24 cellular contexts compared by ENCODE assay signal in the genomic region with DNA sequence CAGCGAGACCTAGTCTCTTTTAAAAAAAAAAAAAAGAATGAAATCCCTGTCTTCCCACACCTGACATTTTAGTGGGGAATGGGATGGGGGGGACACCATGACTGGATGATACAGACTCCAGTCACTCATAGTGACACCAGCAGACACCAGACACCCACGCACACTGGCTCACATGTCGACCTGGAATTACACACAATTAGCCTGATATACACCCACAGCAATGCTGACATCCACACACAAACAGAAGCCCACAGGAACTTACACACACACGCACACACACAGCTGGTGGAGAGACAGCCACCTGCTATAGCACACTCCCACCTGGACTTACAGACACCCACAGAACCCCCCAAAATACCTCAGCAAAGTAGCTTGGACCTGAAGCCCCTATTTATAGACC. TPM values are rescaled to one million over a fixed set of nuclear protein-coding genes. Genes with fewer than 3 reads are reported as not detected.
A peak's percentile ranks its signal among the peaks of the same experiment; 100 is the strongest.
DNase-seq lines count a peak whose midpoint lies in the region; ATAC-seq, FAIRE-seq and TF ChIP-seq lines count a peak whose summit lies in the region.
"Had no signal": no experiment of that assay in that cellular context is flagged by ENCODE, and none has a peak within 500 bp of the region (broad histone marks: within the 10 kb centered on the region; RNA-seq: fewer than 3 reads in every experiment).

No MANE protein-coding gene starts in this region.

- H3K27me3 Mint-ChIP-seq in progenitor cell of endocrine pancreas: no peaks in the 10 kb centered on the region
- H3K27me3 Mint-ChIP-seq in activated T-cell treated with anti-CD3 and anti-CD28 coated beads, Interleukin-2, amount 50 U/mL, for 72 hours (ENCODE audit: low read depth): peaks cover 23% of the 10 kb centered on the region

- FAIRE-seq in bronchial epithelial cell (lab: Jason Lieb, UNC): peak; percentile 62
- FAIRE-seq: A549, GM12892, H54 had no signal

- 0 out of 2 replicates have a peak overlapping the region, but pooled peaks have one; percentile 9 for H3K4ac ChIP-seq in IMR-90 (ENCODE audit: low read depth, low read length)

- peak overlapping the region; percentile 51; the same call in 1 of the 2 replicates for H2AK5ac ChIP-seq in IMR-90 (ENCODE audit: low read depth, low read length)

- POLR2A ChIA-PET in IMR-90 (lab: Charles Lee; ENCODE audit: unreplicated experiment): no interaction called here

- H3K4me3 ChIP-seq in DND-41 (ENCODE audit: low read depth in 1 of 2, low read length in 2 of 2): no peak overlapping the region
- H3K4me3 ChIP-seq in IMR-90 (ENCODE audit: insufficient read depth, low read depth, low read length): no peak overlapping the region
- H3K4me3 ChIP-seq in bronchial epithelial cell (ENCODE audit: low read depth, low read length): no peak overlapping the region
- H3K4me3 ChIP-seq: A549 had no signal

- no peak for TF ChIP-seq CTCF in DND-41 (IDR thresholded peaks at IDR 0.05; ENCODE audit: borderline replicate concordance, extremely low read depth, low read length, poor library complexity, severe bottlenecking)
- TF ChIP-seq CTCF in IMR-90 (conservative IDR thresholded peaks at IDR 0.05; ENCODE audit: low read depth, low read length): no peak
- no peak for TF ChIP-seq CTCF in bronchial epithelial cell (IDR thresholded peaks at IDR 0.05; ENCODE audit: insufficient read depth, low read length, severe bottlenecking)
- no peak for TF ChIP-seq CTCF in progenitor cell of endocrine pancreas (IDR thresholded peaks at IDR 0.05; ENCODE audit: unreplicated experiment)

- no peaks in the 10 kb centered on the region for H3K9me3 ChIP-seq in DND-41 (ENCODE audit: insufficient read depth, low read length, severe bottlenecking)
- no peaks in the 10 kb centered on the region for H3K9me3 ChIP-seq in IMR-90 (ENCODE audit: control insufficient read depth, insufficient read depth, low read length)
- H3K9me3 ChIP-seq: A549, Caco-2 had no signal

- H3K14ac ChIP-seq in IMR-90 (replicated peaks; ENCODE audit: low read depth, low read length): no peak overlapping the region

- DNase-seq in DND-41: no peak
- DNase-seq in IMR-90: no peak
- DNase-seq in bronchial epithelial cell (ENCODE audit: low read depth): no peak
- no peak for DNase-seq in progenitor cell of endocrine pancreas (ENCODE audit: low spot score, unreplicated experiment)
- no peak for DNase-seq in activated T-cell treated with anti-CD3 and anti-CD28 coated beads, Interleukin-2, amount 50 U/mL, for 72 hours
- no peak for DNase-seq in activated T-cell treated with anti-CD3 and anti-CD28 coated beads, Interleukin-2, amount 50 U/mL, for 48 hours
- DNase-seq: C1 segment of cervical spinal cord; Caco-2; CD8-positive, alpha-beta T cell; EL; GDM1; NCI-H1092; NCI-H1417 treated with DMSO at 0.1 percent for 48 hours; NCI-H1694 treated with DMSO at 0.1 percent for 48 hours; NCI-H2081; NCI-H2227 treated with DMSO at 0.1 percent for 48 hours; NCI-H69; SHP77 treated with DMSO at 0.1 percent for 48 hours had no signal

- H3K36me3 Mint-ChIP-seq in progenitor cell of endocrine pancreas (ENCODE audit: insufficient read depth): peaks cover 2% of the 10 kb centered on the region
- H3K36me3 Mint-ChIP-seq in activated T-cell treated with anti-CD3 and anti-CD28 coated beads, Interleukin-2, amount 50 U/mL, for 72 hours (ENCODE audit: insufficient read depth in 2 of 2): peaks cover 6 to 8% of the 10 kb centered on the region in 2 donors
- H3K36me3 Mint-ChIP-seq: CD8-positive, alpha-beta T cell had no signal

- no peak overlapping the region for H2BK120ac ChIP-seq in IMR-90 (ENCODE audit: low read depth, low read length)

- H2BK15ac ChIP-seq in IMR-90 (ENCODE audit: low read depth, low read length): no peak overlapping the region

- H3K4me1 ChIP-seq in DND-41 (ENCODE audit: insufficient read depth, low read length) (peaks cover 23% of the 10 kb centered on the region), IMR-90 (ENCODE audit: control insufficient read depth, insufficient read depth, low read length) (peaks cover 7% of the 10 kb centered on the region)

- H3K79me1 ChIP-seq in IMR-90 (ENCODE audit: low read depth in 1 of 2, low read length in 2 of 2): peaks cover 11 to 29% of the 10 kb centered on the region in 2 experiments; a peak in 3 of 4 replicates

- H4K91ac ChIP-seq in IMR-90 (ENCODE audit: insufficient read depth, low read depth, low read length): no peak overlapping the region

- no peak overlapping the region for H3K56ac ChIP-seq in IMR-90 (ENCODE audit: extremely low read depth, insufficient read depth, low read length)

- no peak overlapping the region for H3K23ac ChIP-seq in IMR-90 (ENCODE audit: low read depth, low read length)

- no peak overlapping the region for H2BK5ac ChIP-seq in IMR-90 (ENCODE audit: low read depth, low read length, poor library complexity, severe bottlenecking)

- H2AFZ ChIP-seq in DND-41 (ENCODE audit: low read depth, low read length) (no peak overlapping the region), IMR-90 (replicated peaks; ENCODE audit: low read length, poor library complexity) (no peak overlapping the region)

- dilution Hi-C loops in IMR-90 (cut with HindIII; ENCODE audit: low sequenced_read_pairs, unreplicated experiment): no loop called here

- H2AK9ac ChIP-seq in IMR-90 (replicated peaks; ENCODE audit: low read depth, low read length, poor library complexity): peak overlapping the region; percentile 28

- no peak overlapping the region for H4K5ac ChIP-seq in IMR-90 (ENCODE audit: low read depth, low read length)

- WGBS in IMR-90 (ENCODE audit: extremely low coverage in 2 of 2, insufficient read length in 1 of 2), 2 experiments: 80% methylated on average over 1 of the region's 4 CpGs; no CpG with 5 or more reads in 1 of the 2 experiments

- peaks cover 55% of the 10 kb centered on the region for H3K79me2 ChIP-seq in DND-41 (ENCODE audit: insufficient read depth, low read length)

- H3K9ac ChIP-seq in DND-41 (ENCODE audit: low read depth, low read length): no peak overlapping the region
- H3K9ac ChIP-seq in IMR-90 (ENCODE audit: low read depth, low read length): no peak overlapping the region
- H3K9ac ChIP-seq: KMS-11 had no signal

- H3K9me1 ChIP-seq in IMR-90 (ENCODE audit: insufficient read depth, low read length): peaks cover 11% of the 10 kb centered on the region

- peaks cover 17% of the 10 kb centered on the region for H3K4me1 Mint-ChIP-seq in progenitor cell of endocrine pancreas (ENCODE audit: low read depth)
- H3K4me1 Mint-ChIP-seq in activated T-cell treated with anti-CD3 and anti-CD28 coated beads, Interleukin-2, amount 50 U/mL, for 72 hours (ENCODE audit: low read depth): peaks cover 37% of the 10 kb centered on the region

- H3K27ac ChIP-seq in DND-41 (ENCODE audit: low read length) (peak overlapping the region; percentile 31; the same call in 1 of the 2 replicates), IMR-90 (ENCODE audit: insufficient read depth, low read length) (no peak overlapping the region)
- H3K27ac ChIP-seq: A549, KMS-11 had no signal

- intact Hi-C loops in IMR-90 (cut with micrococcal nuclease): no loop called here

- no peak for TF ChIP-seq POLR2A in IMR-90 (IDR thresholded peaks at IDR 0.05; ENCODE audit: low read depth, low read length)

- peaks cover 5% of the 10 kb centered on the region for H3K27me3 ChIP-seq in DND-41 (ENCODE audit: insufficient read depth, low read length, poor library complexity)
- no peaks in the 10 kb centered on the region for H3K27me3 ChIP-seq in IMR-90 (ENCODE audit: control insufficient read depth, insufficient read depth, low read length)
- H3K27me3 ChIP-seq in bronchial epithelial cell (ENCODE audit: control insufficient read depth, insufficient read depth, low read length): peaks cover 9% of the 10 kb centered on the region

- BruUV-seq in IMR-90 (replicated peaks; lab: Mats Ljungman, UMichigan): no TSS peak

- H3K4me3 Mint-ChIP-seq in progenitor cell of endocrine pancreas (ENCODE audit: low read depth): peak overlapping the region; percentile 37
- no peak overlapping the region for H3K4me3 Mint-ChIP-seq in activated T-cell treated with anti-CD3 and anti-CD28 coated beads, Interleukin-2, amount 50 U/mL, for 72 hours
- H3K4me3 Mint-ChIP-seq: CD8-positive, alpha-beta T cell had no signal

- H2BK20ac ChIP-seq in IMR-90 (ENCODE audit: low read depth, low read length): no peak overlapping the region

- H3K9me3 Mint-ChIP-seq in progenitor cell of endocrine pancreas (ENCODE audit: low read depth): no peaks in the 10 kb centered on the region
- no peaks in the 10 kb centered on the region for H3K9me3 Mint-ChIP-seq in activated T-cell treated with anti-CD3 and anti-CD28 coated beads, Interleukin-2, amount 50 U/mL, for 72 hours
- H3K9me3 Mint-ChIP-seq: CD8-positive, alpha-beta T cell had no signal

- H4K20me1 ChIP-seq in DND-41 (ENCODE audit: insufficient read depth, low read length) (peaks cover 17% of the 10 kb centered on the region; the same call in 1 of the 2 replicates), IMR-90 (ENCODE audit: insufficient read depth, low read length) (no peaks in the 10 kb centered on the region)

- CTCF ChIA-PET in IMR-90 (lab: Yijun Ruan, JAX): no interaction called here

- H3K18ac ChIP-seq in IMR-90 (ENCODE audit: low read depth, low read length): no peak overlapping the region

- H3K4me2 ChIP-seq in DND-41 (ENCODE audit: insufficient read depth, low read length) (no peak overlapping the region), IMR-90 (ENCODE audit: low read depth, low read length) (no peak overlapping the region)
- H3K4me2 ChIP-seq: A549, KMS-11 had no signal

- peaks cover 12% of the 10 kb centered on the region for H3K36me3 ChIP-seq in DND-41 (ENCODE audit: insufficient read depth, low read length)
- no peaks in the 10 kb centered on the region for H3K36me3 ChIP-seq in IMR-90 (ENCODE audit: control insufficient read depth, insufficient read depth, low read length)
- no peaks in the 10 kb centered on the region for H3K36me3 ChIP-seq in bronchial epithelial cell (ENCODE audit: control insufficient read depth, insufficient read depth, low read length)

- H4K8ac ChIP-seq in IMR-90 (ENCODE audit: low read depth in 2 of 2, low read length in 2 of 2): no peak overlapping the region

- no peak overlapping the region for H3K27ac Mint-ChIP-seq in progenitor cell of endocrine pancreas
- no peak overlapping the region for H3K27ac Mint-ChIP-seq in activated T-cell treated with anti-CD3 and anti-CD28 coated beads, Interleukin-2, amount 50 U/mL, for 72 hours
- H3K27ac Mint-ChIP-seq: CD8-positive, alpha-beta T cell had no signal

- no peak for ATAC-seq in DND-41 (ENCODE audit: insufficient read depth, low read depth)
- no peak for ATAC-seq in IMR-90 (ENCODE audit: low read depth)
- ATAC-seq in GM18502 (IDR thresholded peaks at IDR 0.05; ENCODE audit: poor library complexity, unreplicated experiment): no peak
- ATAC-seq in activated T-cell treated with anti-CD3 and anti-CD28 coated beads, Interleukin-2, amount 50 U/mL, for 72 hours (replicated peaks in 1 of 2): no peak
- ATAC-seq: A549; CD8-positive, alpha-beta T cell had no signal

- in situ Hi-C loops in IMR-90 (cut with MboI; ENCODE audit: low sequenced_read_pairs): loop anchor here (10.0 to 25.0 kb wide), 2 partner anchors 274 to 581 kb away; no protein-coding TSS in a partner anchor

- no peak for TF ChIP-seq RAD21 in IMR-90 (IDR thresholded peaks at IDR 0.05; ENCODE audit: low read length)

RNA-seq across cellular contexts. Expression of a gene that starts 8.3 kb away (rescaled TPM):
- not detected in 2 replicates for total RNA-seq in IMR-90 (2012; rRNA removed)
- 0.63 and 0.85 TPM in 2 replicates for polyA plus RNA-seq in IMR-90 (2012; rRNA removed)
- polyA plus RNA-seq in IMR-90 (2012; cell fraction: cytosol; rRNA removed): 0.36 and 0.53 TPM in 2 replicates
- polyA plus RNA-seq in IMR-90 (2012; cell fraction: nucleus; rRNA removed; ENCODE audit: low replicate concordance): 2.2 and 3.8 TPM in 2 replicates
- 0.53 TPM in 1 of 2 replicates, not detected in the other for total RNA-seq in bronchial epithelial cell
- total RNA-seq in progenitor cell of endocrine pancreas: 9.5 and 10.5 TPM in 2 replicates
- 1 to 10 TPM; 3.1 to 3.8 TPM for total RNA-seq in activated T-cell treated with anti-CD3 and anti-CD28 coated beads, Interleukin-2, amount 50 U/mL, for 72 hours
- total RNA-seq: Caco-2; CD8-positive, alpha-beta T cell; NCI-H460 had no signal

RNA-seq across cellular contexts. Expression of a gene that starts 37.3 kb away (rescaled TPM):
- 0.18 and 0.28 TPM in 2 replicates for total RNA-seq in IMR-90 (2012; rRNA removed)
- 0.38 and 0.56 TPM in 2 replicates for polyA plus RNA-seq in IMR-90 (2012; rRNA removed)
- 0.03 and 0.48 TPM in 2 replicates for polyA plus RNA-seq in IMR-90 (2012; cell fraction: cytosol; rRNA removed)
- polyA plus RNA-seq in IMR-90 (2012; cell fraction: nucleus; rRNA removed; ENCODE audit: low replicate concordance): 0.92 and 1.6 TPM in 2 replicates
- total RNA-seq in bronchial epithelial cell: 0.26 and 0.77 TPM in 2 replicates
- total RNA-seq in progenitor cell of endocrine pancreas: 6.1 and 8.9 TPM in 2 replicates
- total RNA-seq in activated T-cell treated with anti-CD3 and anti-CD28 coated beads, Interleukin-2, amount 50 U/mL, for 72 hours: 10 to 100 TPM; 13.2 to 15.7 TPM

RNA-seq across cellular contexts. Expression of a gene that starts 37.3 kb away (rescaled TPM):
- total RNA-seq in IMR-90 (2012; rRNA removed) (3.9 and 4.1 TPM in 2 replicates), bronchial epithelial cell (6.8 and 11.3 TPM in 2 replicates), progenitor cell of endocrine pancreas (69.4 and 74.0 TPM in 2 replicates)
- 12.4 and 14.7 TPM in 2 replicates for polyA plus RNA-seq in IMR-90 (2012; rRNA removed)
- polyA plus RNA-seq in IMR-90 (2012; cell fraction: cytosol; rRNA removed): 13.0 and 18.1 TPM in 2 replicates
- polyA plus RNA-seq in IMR-90 (2012; cell fraction: nucleus; rRNA removed; ENCODE audit: low replicate concordance): 70.8 and 113 TPM in 2 replicates
- 10 to 100 TPM; 39.4 to 44.7 TPM for total RNA-seq in activated T-cell treated with anti-CD3 and anti-CD28 coated beads, Interleukin-2, amount 50 U/mL, for 72 hours
